ENCODE assay signal across 20 cellular contexts in genomic region chr1:93638981-93639380, GRCh38. TPM values are rescaled to one million over a fixed set of nuclear protein-coding genes. Genes with fewer than 3 reads are reported as not detected.
A peak's percentile ranks its signal among the peaks of the same experiment; 100 is the strongest.
DNase-seq lines count a peak whose midpoint lies in the region; ATAC-seq, FAIRE-seq and TF ChIP-seq lines count a peak whose summit lies in the region.
"Had no signal": no experiment of that assay in that cellular context is flagged by ENCODE, and none has a peak within 500 bp of the region (broad histone marks: within the 10 kb centered on the region; RNA-seq: fewer than 3 reads in every experiment).

No MANE protein-coding gene starts in this region.

- H4K20me1 ChIP-seq in PC-3 (ENCODE audit: low read length): peaks cover 12% of the 10 kb centered on the region; the same call in 1 of the 2 replicates

- no peak overlapping the region for H3K27ac ChIP-seq in PC-3 (ENCODE audit: low read length)
- peak overlapping the region; percentile 32 to 60 for H3K27ac ChIP-seq in kidney (ENCODE audit: low read depth in 2 of 2, low read length in 2 of 2)
- peak overlapping the region; percentile 50 to 56 for H3K27ac ChIP-seq in prostate gland
- H3K27ac ChIP-seq: brain microvascular endothelial cell had no signal

- DNase-seq in NCI-H748 (lab: John Stamatoyannopoulos, UW; ENCODE audit: unreplicated experiment) (peak; percentile 66), NCI-H748 treated with DMSO at 0.1 percent for 48 hours (lab: John Stamatoyannopoulos, UW) (no peak), PC-3 (no peak), kidney (no peak), prostate gland (ENCODE audit: low spot score) (no peak)
- DNase-seq: activated CD4-positive, alpha-beta T cell treated with anti-CD3 and anti-CD28 coated beads, Interleukin-2, amount 50 U/mL, for 48 hours; activated T-cell treated with anti-CD3 and anti-CD28 coated beads, Interleukin-2, amount 50 U/mL, for 24 hours; brain microvascular endothelial cell; CD4-positive, CD25-positive, alpha-beta regulatory T cell; EL; glutamatergic neuron; NCI-H1694 treated with DMSO at 0.1 percent for 48 hours; NCI-H524 treated with DMSO at 0.1 percent for 48 hours; posterior cingulate gyrus; stimulated activated naive CD4-positive, alpha-beta T cell treated with Interleukin-2 at 50 U/mL for 16 hours had no signal

- no peak overlapping the region for H2AFZ ChIP-seq in PC-3 (ENCODE audit: low read length)

- POLR2A ChIA-PET in PC-3 (lab: Charles Lee; ENCODE audit: unreplicated experiment): no interaction called here

- H3K79me2 ChIP-seq in PC-3 (ENCODE audit: low read length): peaks cover 99% of the 10 kb centered on the region

- H3K9ac ChIP-seq in PC-3 (ENCODE audit: low read length) (no peak overlapping the region), kidney (ENCODE audit: low read length in 2 of 2) (no peak overlapping the region)

- H3K4me3 ChIP-seq in PC-3 (ENCODE audit: low read length) (no peak overlapping the region), kidney (ENCODE audit: low read length in 2 of 2) (no peak overlapping the region), prostate gland (no peak overlapping the region)

- CTCF ChIA-PET in PC-3 (lab: Charles Lee): interaction anchor here (0.9 to 1.0 kb wide), 2 partner anchors 9 to 175 kb away, joined by 3 to 13 read pairs; no protein-coding TSS in a partner anchor

- no peaks in the 10 kb centered on the region for H3K9me3 ChIP-seq in PC-3 (ENCODE audit: low read length)
- H3K9me3 ChIP-seq in kidney (ENCODE audit: control insufficient read depth in 1 of 2, low read length in 2 of 2): no peaks in the 10 kb centered on the region
- no peaks in the 10 kb centered on the region for H3K9me3 ChIP-seq in prostate gland

- no peaks in the 10 kb centered on the region for H3F3A ChIP-seq in PC-3 (ENCODE audit: low read length, unreplicated experiment)

- intact Hi-C loops in PC-3 (cut with micrococcal nuclease) (no loop called here), kidney (cut with DNase I) (no loop called here), prostate gland (cut with DNase I) (no loop called here)

- H3K36me3 ChIP-seq in PC-3 (ENCODE audit: low read depth, low read length): peaks cover 76% of the 10 kb centered on the region
- H3K36me3 ChIP-seq in kidney (ENCODE audit: control insufficient read depth in 1 of 2, insufficient read depth in 2 of 2, low read length in 2 of 2): no peaks in the 10 kb centered on the region
- H3K36me3 ChIP-seq in prostate gland: no peaks in the 10 kb centered on the region

- H3K4me2 ChIP-seq in PC-3 (ENCODE audit: low read length): no peak overlapping the region

- no TSS peak for BruUV-seq in PC-3 (replicated peaks; lab: Mats Ljungman, UMichigan)

- H3K4me1 ChIP-seq in PC-3 (ENCODE audit: insufficient read depth, low read length): peaks cover 3% of the 10 kb centered on the region; the same call in 1 of the 2 replicates
- H3K4me1 ChIP-seq in kidney (ENCODE audit: control insufficient read depth in 1 of 2, insufficient read depth in 1 of 2, low read depth in 1 of 2, low read length in 2 of 2): peaks cover 7 to 8% of the 10 kb centered on the region in 2 donors
- H3K4me1 ChIP-seq in prostate gland (replicated peaks): no peaks in the 10 kb centered on the region

- TF ChIP-seq CTCF in PC-3 (conservative IDR thresholded peaks at IDR 0.05; ENCODE audit: low read depth, low read length): no peak
- no peak for TF ChIP-seq CTCF in kidney (IDR thresholded peaks at IDR 0.05; ENCODE audit: borderline replicate concordance, extremely low read depth, insufficient read depth)
- no peak for TF ChIP-seq CTCF in prostate gland (IDR thresholded peaks at IDR 0.05)

- 66% methylated on average over 8 of the region's 8 CpGs for WGBS in prostate gland

- ATAC-seq in PC-3 (peak; percentile 9; the same call in 1 of the 2 replicates), HG03025 (IDR thresholded peaks at IDR 0.05; ENCODE audit: low FRiP score, unreplicated experiment) (no peak), GM18858 (IDR thresholded peaks at IDR 0.05; ENCODE audit: unreplicated experiment) (no peak), HG03460 (IDR thresholded peaks at IDR 0.05; ENCODE audit: unreplicated experiment) (no peak)
- ATAC-seq: activated naive CD4-positive, alpha-beta T cell treated with anti-CD3 and anti-CD28 coated beads, Interleukin-2, amount 50 U/mL, for 72 hours had no signal

- H3K27me3 ChIP-seq in PC-3 (ENCODE audit: low read length) (no peaks in the 10 kb centered on the region), prostate gland (replicated peaks; ENCODE audit: insufficient read depth) (no peaks in the 10 kb centered on the region)
- H3K27me3 ChIP-seq: brain microvascular endothelial cell had no signal

- no peak for TF ChIP-seq POLR2A in prostate gland (IDR thresholded peaks at IDR 0.05)

- H3K9me2 ChIP-seq in PC-3 (replicated peaks; ENCODE audit: low read length): no peaks in the 10 kb centered on the region

- no peak for FAIRE-seq in kidney (lab: Jason Lieb, UNC)
- FAIRE-seq: keratinocyte had no signal

RNA-seq across cellular contexts. Expression of gene BCAR3, which starts 42.7 kb away (rescaled TPM):
- total RNA-seq in PC-3 (2014; rRNA removed) (169 and 171 TPM in 2 replicates), kidney (25.4 TPM), prostate gland (10 to 100 TPM; 22.9 to 52.8 TPM)
- polyA plus RNA-seq in kidney (ENCODE audit: insufficient read depth, low read depth, low replicate concordance): 28.4 TPM
